Comparison of ENCODE assay signal across 10 cellular contexts in genomic region chr17:66633322-66633965, GRCh38.
A peak's percentile ranks its signal among the peaks of the same experiment; 100 is the strongest.
DNase-seq lines count a peak whose midpoint lies in the region; ATAC-seq and TF ChIP-seq lines count a peak whose summit lies in the region.
"Had no signal": no experiment of that assay in that cellular context is flagged by ENCODE, and none has a peak within 500 bp of the region (broad histone marks: within the 10 kb centered on the region; RNA-seq: fewer than 3 reads in every experiment).

No MANE protein-coding gene starts in this region.

- no peak overlapping the region for H3K4me3 Mint-ChIP-seq in activated CD8-positive, alpha-beta T cell treated with anti-CD3 and anti-CD28 coated beads, Interleukin-2, amount 10 ng/mL, durations not matched to agents 7 days and 5 days
- H3K4me3 Mint-ChIP-seq in Calu3 (ENCODE audit: low read depth, unreplicated experiment), result no peak overlapping the region

- 63 to 73% methylated on average over 3 of the region's 3 CpGs for WGBS in aorta, 2 donors

- peak; percentile 41 for DNase-seq in KBM-7
- peak; percentile 70 for DNase-seq in activated CD8-positive, alpha-beta T cell treated with anti-CD3 and anti-CD28 coated beads, Interleukin-2, amount 10 ng/mL, durations not matched to agents 7 days and 5 days
- peak; percentile 47 for DNase-seq in fibroblast of peridontal ligament (ENCODE audit: extremely low read depth)
- DNase-seq in stimulated activated CD8-positive, alpha-beta memory T cell treated with anti-CD3 and anti-CD28 coated beads, Interleukin-4, amount 100 ng/mL, for 48 hours, result peak; percentile 60
- no peak for DNase-seq in aorta
- no peak for DNase-seq in coronary artery (ENCODE audit: low spot score)
- DNase-seq in Calu3, result no peak
- DNase-seq: left lung, NCI-H446 treated with DMSO at 0.1 percent for 48 hours had no signal

- H3K27ac Mint-ChIP-seq in activated CD8-positive, alpha-beta T cell treated with anti-CD3 and anti-CD28 coated beads, Interleukin-2, amount 10 ng/mL, durations not matched to agents 7 days and 5 days, result peak overlapping the region; percentile 72
- H3K27ac Mint-ChIP-seq in Calu3 (ENCODE audit: unreplicated experiment), result no peak overlapping the region

- H3K27me3 ChIP-seq in aorta (ENCODE audit: control insufficient read depth in 1 of 2, insufficient read depth in 2 of 2, low read length in 1 of 2), result no peaks in the 10 kb centered on the region
- H3K27me3 ChIP-seq: left lung had no signal

- ATAC-seq in activated CD8-positive, alpha-beta T cell treated with anti-CD3 and anti-CD28 coated beads, Interleukin-2, amount 10 ng/mL, durations not matched to agents 7 days and 5 days, result peak; percentile 98
- ATAC-seq in aorta (ENCODE audit: low FRiP score) (no peak), GM19452 (IDR thresholded peaks at IDR 0.05; ENCODE audit: unreplicated experiment) (no peak)
- ATAC-seq: left lung had no signal

- no peaks in the 10 kb centered on the region for H3K36me3 ChIP-seq in aorta (ENCODE audit: control insufficient read depth in 1 of 2, insufficient read depth in 2 of 2, low read length in 1 of 2)
- H3K36me3 ChIP-seq: left lung had no signal

- no TSS peak for BruUV-seq in Calu3 (replicated peaks; lab: Mats Ljungman, UMichigan)

- H3K27ac ChIP-seq in aorta (ENCODE audit: low read depth in 1 of 2, low read length in 2 of 2) (no peak overlapping the region), coronary artery (no peak overlapping the region)
- H3K27ac ChIP-seq: left lung had no signal

- peaks cover 1% of the 10 kb centered on the region for H3K36me3 Mint-ChIP-seq in activated CD8-positive, alpha-beta T cell treated with anti-CD3 and anti-CD28 coated beads, Interleukin-2, amount 10 ng/mL, durations not matched to agents 7 days and 5 days (ENCODE audit: low read depth)
- H3K36me3 Mint-ChIP-seq in Calu3 (ENCODE audit: insufficient read depth, unreplicated experiment), result peaks cover 4% of the 10 kb centered on the region

- peaks cover 0 to 6% of the 10 kb centered on the region in 2 donors for H3K4me1 ChIP-seq in aorta (ENCODE audit: control insufficient read depth in 1 of 2, insufficient read depth in 2 of 2, low read length in 2 of 2)

- POLR2A ChIA-PET in activated CD8-positive, alpha-beta T cell treated with anti-CD3 and anti-CD28 coated beads, Interleukin-2, amount 10 ng/mL, durations not matched to agents 7 days and 5 days (lab: Charles Lee), result interaction anchor here (0.7 kb wide), 1 partner anchor 37 kb away, joined by 5 read pairs; no protein-coding TSS in a partner anchor

- TF ChIP-seq CTCF in coronary artery (IDR thresholded peaks at IDR 0.05) (no peak), Calu3 (IDR thresholded peaks at IDR 0.05; ENCODE audit: unreplicated experiment) (no peak)

- CTCF ChIA-PET in activated CD8-positive, alpha-beta T cell treated with anti-CD3 and anti-CD28 coated beads, Interleukin-2, amount 10 ng/mL, durations not matched to agents 7 days and 5 days (lab: Charles Lee), result interaction anchor here (0.7 to 1.5 kb wide), 8 partner anchors 8 to 1417 kb away, joined by 3 to 5 read pairs (median 3); no protein-coding TSS in a partner anchor
- CTCF ChIA-PET in Calu3 (lab: Charles Lee), result interaction anchor here (0.5 to 1.1 kb wide), 3 partner anchors 40 to 359 kb away, joined by 3 to 5 read pairs (median 3); no protein-coding TSS in a partner anchor

- no peaks in the 10 kb centered on the region for H3K9me3 Mint-ChIP-seq in activated CD8-positive, alpha-beta T cell treated with anti-CD3 and anti-CD28 coated beads, Interleukin-2, amount 10 ng/mL, durations not matched to agents 7 days and 5 days (ENCODE audit: insufficient read depth)
- H3K9me3 Mint-ChIP-seq in Calu3 (ENCODE audit: low read depth, unreplicated experiment), result no peaks in the 10 kb centered on the region

- in situ Hi-C loops in KBM-7 (cut with MboI; ENCODE audit: low pct_unique_long_range_greater_than_20kb, low sequenced_read_pairs), result no loop called here

- intact Hi-C loops in aorta (cut with DNase I) (no loop called here), Calu3 (cut with micrococcal nuclease; ENCODE audit: unreplicated experiment) (no loop called here)

- peaks cover 47% of the 10 kb centered on the region for H3K4me1 Mint-ChIP-seq in activated CD8-positive, alpha-beta T cell treated with anti-CD3 and anti-CD28 coated beads, Interleukin-2, amount 10 ng/mL, durations not matched to agents 7 days and 5 days (ENCODE audit: low read depth)
- H3K4me1 Mint-ChIP-seq in Calu3 (ENCODE audit: low read depth, unreplicated experiment), result peaks cover 16% of the 10 kb centered on the region

- no peaks in the 10 kb centered on the region for H3K27me3 Mint-ChIP-seq in activated CD8-positive, alpha-beta T cell treated with anti-CD3 and anti-CD28 coated beads, Interleukin-2, amount 10 ng/mL, durations not matched to agents 7 days and 5 days (ENCODE audit: low read depth)
- no peaks in the 10 kb centered on the region for H3K27me3 Mint-ChIP-seq in Calu3 (ENCODE audit: unreplicated experiment)

- no peak overlapping the region for H3K4me3 ChIP-seq in aorta (ENCODE audit: low read length in 2 of 2)
- H3K4me3 ChIP-seq in coronary artery, result no peak overlapping the region
- H3K4me3 ChIP-seq: left lung had no signal

- no peaks in the 10 kb centered on the region for H3K9me3 ChIP-seq in aorta (ENCODE audit: control insufficient read depth, low read length)
- H3K9me3 ChIP-seq: left lung had no signal

Comparison
In these comparisons a context has a peak if more than half of its experiments do, and no peak if none do; other contexts are left out.
1. DNase-seq: peak in KBM-7 (single experiment), activated CD8-positive, alpha-beta T cell treated with anti-CD3 and anti-CD28 coated beads, Interleukin-2, amount 10 ng/mL, durations not matched to agents 7 days and 5 days (single experiment), fibroblast of peridontal ligament (single experiment) and stimulated activated CD8-positive, alpha-beta memory T cell treated with anti-CD3 and anti-CD28 coated beads, Interleukin-4, amount 100 ng/mL, for 48 hours (single experiment); none in aorta (0 of 2), coronary artery (single experiment) and Calu3 (single experiment).